8 cellular contexts compared by ENCODE assay signal in the genomic region with DNA sequence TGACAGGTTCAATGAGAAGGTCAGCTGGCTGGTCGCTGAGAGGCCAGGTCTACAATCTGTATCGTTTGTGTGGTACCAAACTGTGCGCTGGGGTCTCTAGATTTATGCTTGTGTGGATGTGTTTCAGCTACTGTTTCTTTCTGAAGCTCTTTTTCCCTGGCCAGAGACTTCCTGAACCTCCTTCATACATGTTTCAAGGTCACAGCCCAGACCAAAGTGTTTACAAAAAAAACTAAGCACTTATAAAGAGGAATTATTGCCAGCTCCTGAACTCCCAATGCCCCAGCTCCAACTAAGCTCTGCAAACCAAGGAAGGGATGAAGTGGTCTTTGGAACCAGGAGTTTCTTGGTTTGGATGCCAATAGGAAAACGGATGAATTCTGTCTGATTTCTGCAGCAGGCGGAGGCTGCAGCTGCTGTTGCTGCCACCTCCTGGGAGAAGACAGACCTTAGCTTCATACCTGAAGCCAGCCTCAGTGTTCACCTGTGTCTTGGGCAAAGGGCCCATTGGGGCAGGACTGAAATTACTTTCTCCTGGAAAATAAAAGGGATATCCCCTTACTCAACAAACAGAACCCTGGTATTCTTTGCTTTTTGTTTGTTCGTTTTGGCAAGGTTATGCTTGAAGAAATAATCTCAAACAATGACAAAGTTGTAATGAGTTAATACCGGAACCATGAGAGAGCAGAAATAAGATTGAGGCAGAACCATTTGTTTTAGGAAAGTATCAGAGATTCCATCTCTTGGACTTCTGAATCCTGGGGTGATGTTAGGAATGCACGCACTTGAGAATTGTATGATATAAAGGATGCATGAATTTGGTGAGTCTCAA. TPM values are rescaled to one million over a fixed set of nuclear protein-coding genes. Genes with fewer than 3 reads are reported as not detected.
A peak's percentile ranks its signal among the peaks of the same experiment; 100 is the strongest.
DNase-seq lines count a peak whose midpoint lies in the region; ATAC-seq lines count a peak whose summit lies in the region.

No MANE protein-coding gene starts in this region.

- H3K36me3 ChIP-seq in HAP-1 (replicated peaks) = no peaks in the 10 kb centered on the region

- in situ Hi-C loops in HAP-1 (cut with MboI; ENCODE audit: low sequenced_read_pairs) = no loop called here

- DNase-seq in NCI-H345 (lab: John Stamatoyannopoulos, UW) = peak; percentile 4
- no peak for DNase-seq in NCI-H345 treated with DMSO at 0.1 percent for 48 hours (lab: John Stamatoyannopoulos, UW; ENCODE audit: unreplicated experiment)
- DNase-seq in RPMI7951 (ENCODE audit: low read depth) = peak; percentile 34
- DNase-seq in cerebellar cortex (ENCODE audit: low spot score) = peak; percentile 48
- DNase-seq in midbrain (lab: John Stamatoyannopoulos, UW) = peak; percentile 41
- DNase-seq in HAP-1 (ENCODE audit: low spot score in 2 of 2) = no peak

- no peak overlapping the region for H3K4me3 ChIP-seq in HAP-1

- H3K9me3 ChIP-seq in HAP-1 = peaks cover 3% of the 10 kb centered on the region; the same call in 1 of the 2 replicates

- H3K27me3 ChIP-seq in HAP-1 (ENCODE audit: low read depth) = no peaks in the 10 kb centered on the region

- ATAC-seq in GM21381 (IDR thresholded peaks at IDR 0.05; ENCODE audit: unreplicated experiment) (no peak), GM18909 (IDR thresholded peaks at IDR 0.05; ENCODE audit: poor library complexity, unreplicated experiment) (no peak)

- H3K4me1 ChIP-seq in HAP-1 = no peaks in the 10 kb centered on the region

RNA-seq across cellular contexts. Expression of a gene that starts 24.6 kb away (rescaled TPM):
- total RNA-seq in RPMI7951 (2014; rRNA removed; shearing (Covaris generic)) = 25.5 and 32.0 TPM in 2 replicates

Comparison
In these comparisons a context has a peak if more than half of its experiments do, and no peak if none do; other contexts are left out.
1. DNase-seq: peak in NCI-H345 (single experiment), RPMI7951 (single experiment), cerebellar cortex (single experiment) and midbrain (single experiment); none in NCI-H345 treated with DMSO at 0.1 percent for 48 hours (single experiment) and HAP-1 (0 of 2).